8 cellular contexts compared by ENCODE assay signal in genomic region chr10:97708976-97709745, GRCh38.
DNase-seq lines count a peak whose midpoint lies in the region; ATAC-seq and FAIRE-seq lines count a peak whose summit lies in the region.

No MANE protein-coding gene starts in this region.

- FAIRE-seq in GM18507 (lab: Jason Lieb, UNC): peak; percentile 26

- no peak overlapping the region for H3K27ac ChIP-seq in caudate nucleus (ENCODE audit: low read depth, low read length)

- ATAC-seq in GM21423 (IDR thresholded peaks at IDR 0.05; ENCODE audit: unreplicated experiment) (no peak), GM18498 (IDR thresholded peaks at IDR 0.05; ENCODE audit: unreplicated experiment) (no peak)

- DNase-seq in AG20443 (ENCODE audit: low spot score) (peak; percentile 88), GM18507 (ENCODE audit: extremely low spot score, insufficient read length, low read depth) (no peak), RPMI8226 (peak; percentile 37), caudate nucleus (lab: John Stamatoyannopoulos, UW) (peak in 35 of 61 donors; percentile 9 to 72 (median 21)), kidney tubule cell (ENCODE audit: low spot score) (peak; percentile 68)
- DNase-seq in stimulated activated CD4-positive, alpha-beta T cell treated with anti-CD3 and anti-CD28 coated beads, Interleukin-2, amount 100 ng/mL, for 4 hours (ENCODE audit: low read depth): peak; percentile 22
